In genomic region chr10:104416851-104417250, GRCh38 we compare ENCODE assay signal across 13 cellular contexts.
DNase-seq lines count a peak whose midpoint lies in the region; ATAC-seq and TF ChIP-seq lines count a peak whose summit lies in the region.
"Had no signal": no experiment of that assay in that cellular context is flagged by ENCODE, and none has a peak within 500 bp of the region (broad histone marks: within the 10 kb centered on the region; RNA-seq: fewer than 3 reads in every experiment).

No MANE protein-coding gene starts in this region.

- H3K27ac ChIP-seq in neutrophil (peak overlapping the region; percentile 94), GM23248 (no peak overlapping the region)
- H3K27ac ChIP-seq: C4-2B had no signal

- H3K9ac ChIP-seq in GM23248, result no peak overlapping the region

- in situ Hi-C loops in GM23248 (cut with MboI), result loop anchor here (25.0 kb wide), 1 partner anchor 495 kb away; no protein-coding TSS in a partner anchor

- H3K4me1 ChIP-seq in neutrophil (ENCODE audit: control insufficient read depth in 1 of 2, insufficient read depth in 1 of 2, low read depth in 1 of 2, low read length in 1 of 2) (peaks cover 47 to 55% of the 10 kb centered on the region in 2 experiments), GM23248 (ENCODE audit: insufficient read depth) (no peaks in the 10 kb centered on the region)
- H3K4me1 ChIP-seq: HAP-1 had no signal

- H3K9me2 ChIP-seq in GM23248 (ENCODE audit: insufficient read depth), result no peaks in the 10 kb centered on the region

- H3K27ac Mint-ChIP-seq in WTC11, result no peak overlapping the region
- H3K27ac Mint-ChIP-seq: B cell had no signal

- no peaks in the 10 kb centered on the region for H3K36me3 Mint-ChIP-seq in WTC11
- H3K36me3 Mint-ChIP-seq: CD4-positive, alpha-beta memory T cell had no signal

- no peak overlapping the region for H3K4me2 ChIP-seq in GM23248 (ENCODE audit: unreplicated experiment)

- H3K4me3 Mint-ChIP-seq in WTC11, result no peak overlapping the region
- H3K4me3 Mint-ChIP-seq: B cell; CD4-positive, alpha-beta memory T cell had no signal

- H3K27me3 ChIP-seq in neutrophil (no peaks in the 10 kb centered on the region), GM23248 (replicated peaks; ENCODE audit: insufficient read depth) (no peaks in the 10 kb centered on the region)

- peaks cover 9% of the 10 kb centered on the region for H3K9me3 Mint-ChIP-seq in WTC11

- peak; percentile 78 for ATAC-seq in WTC11

- CTCF ChIA-PET in WTC11 (lab: Charles Lee), result interaction anchor here (0.7 to 1.1 kb wide), 3 partner anchors 125 to 198 kb away, joined by 3 read pairs; no protein-coding TSS in a partner anchor

- H3F3A ChIP-seq in GM23248 (ENCODE audit: insufficient read depth), result no peaks in the 10 kb centered on the region

- POLR2A ChIA-PET in WTC11 (lab: Charles Lee), result no interaction called here

- no peaks in the 10 kb centered on the region for H3K9me3 ChIP-seq in neutrophil
- no peaks in the 10 kb centered on the region for H3K9me3 ChIP-seq in GM23248 (ENCODE audit: low read depth)
- H3K9me3 ChIP-seq: HAP-1 had no signal

- H3K36me3 ChIP-seq in neutrophil (no peaks in the 10 kb centered on the region), GM23248 (ENCODE audit: low read depth) (no peaks in the 10 kb centered on the region)
- H3K36me3 ChIP-seq: HAP-1 had no signal

- H3K27me3 Mint-ChIP-seq in WTC11 (ENCODE audit: low read depth), result no peaks in the 10 kb centered on the region

- H3K4me3 ChIP-seq in neutrophil (ENCODE audit: low read depth in 1 of 2, low read length in 1 of 2) (peak overlapping the region in 1 of 2 experiments; percentile 35), GM23248 (no peak overlapping the region)
- H3K4me3 ChIP-seq: HAP-1 had no signal

- 73 to 95% methylated on average over 1 of the region's 1 CpG for WGBS in GM23248 (ENCODE audit: low coverage in 1 of 2, low lambda C conversion rate in 2 of 2, missing lambda C conversion rate in 2 of 2), 2 experiments

- H4K20me1 ChIP-seq in GM23248 (ENCODE audit: insufficient read depth), result no peaks in the 10 kb centered on the region

- H3K4me1 Mint-ChIP-seq in WTC11, result peaks cover 19% of the 10 kb centered on the region
- H3K4me1 Mint-ChIP-seq: B cell; CD4-positive, alpha-beta memory T cell had no signal

- DNase-seq in ELF-1 (ENCODE audit: low read depth, low spot score), result peak; percentile 4
- DNase-seq in WTC11 (ENCODE audit: low spot score), result no peak
- peak; percentile 7 for DNase-seq in islet precursor cell
- DNase-seq in activated effector memory CD4-positive, alpha-beta T cell treated with anti-CD3 and anti-CD28 coated beads, Interleukin-2, amount 50 U/mL, for 16 hours, result no peak
- no peak for DNase-seq in stimulated activated CD4-positive, alpha-beta T cell treated with anti-CD3 and anti-CD28 coated beads, Interleukin-4, amount 100 ng/mL, for 1 hour
- no peak for DNase-seq in GM23248
- DNase-seq: CD4-positive, alpha-beta memory T cell; DMS79; IMR-90 had no signal

- TF ChIP-seq CTCF in WTC11 (IDR thresholded peaks at IDR 0.05) (no peak), neutrophil (IDR thresholded peaks at IDR 0.05) (no peak)

- H3K79me2 ChIP-seq in GM23248 (ENCODE audit: insufficient read depth), result no peaks in the 10 kb centered on the region

- H2AFZ ChIP-seq in GM23248, result no peak overlapping the region

TF ChIP-seq in WTC11, 78 proteins besides CTCF, POLR2A, EP300 and RAD21 (continues in another document):
- TF ChIP-seq CREB1 (CRISPR knock-in tag; IDR thresholded peaks at IDR 0.05) (no peak), CREM (CRISPR knock-in tag; IDR thresholded peaks at IDR 0.05) (no peak), GTF2I (CRISPR knock-in tag; conservative IDR thresholded peaks at IDR 0.05) (no peak), RELA (CRISPR knock-in tag; IDR thresholded peaks at IDR 0.05; ENCODE audit: borderline replicate concordance) (no peak), SMAD3 (CRISPR knock-in tag; IDR thresholded peaks at IDR 0.05; ENCODE audit: borderline replicate concordance) (no peak), ZNF416 (CRISPR knock-in tag; IDR thresholded peaks at IDR 0.05) (no peak), MAX (CRISPR knock-in tag; IDR thresholded peaks at IDR 0.05) (no peak), OVOL2 (CRISPR knock-in tag; IDR thresholded peaks at IDR 0.05; ENCODE audit: borderline replicate concordance) (no peak), ZNF219 (CRISPR knock-in tag; IDR thresholded peaks at IDR 0.05; ENCODE audit: borderline replicate concordance) (no peak), E2F4 (CRISPR knock-in tag; IDR thresholded peaks at IDR 0.05; ENCODE audit: borderline replicate concordance, low read depth) (no peak), HMGA2 (CRISPR knock-in tag; IDR thresholded peaks at IDR 0.05) (no peak), GABPB1 (CRISPR knock-in tag; IDR thresholded peaks at IDR 0.05) (no peak), JUN (CRISPR knock-in tag; IDR thresholded peaks at IDR 0.05) (no peak), NFATC4 (CRISPR knock-in tag; IDR thresholded peaks at IDR 0.05) (no peak), ZBTB43 (CRISPR knock-in tag; IDR thresholded peaks at IDR 0.05) (no peak)
- TF ChIP-seq, protein P1, sequence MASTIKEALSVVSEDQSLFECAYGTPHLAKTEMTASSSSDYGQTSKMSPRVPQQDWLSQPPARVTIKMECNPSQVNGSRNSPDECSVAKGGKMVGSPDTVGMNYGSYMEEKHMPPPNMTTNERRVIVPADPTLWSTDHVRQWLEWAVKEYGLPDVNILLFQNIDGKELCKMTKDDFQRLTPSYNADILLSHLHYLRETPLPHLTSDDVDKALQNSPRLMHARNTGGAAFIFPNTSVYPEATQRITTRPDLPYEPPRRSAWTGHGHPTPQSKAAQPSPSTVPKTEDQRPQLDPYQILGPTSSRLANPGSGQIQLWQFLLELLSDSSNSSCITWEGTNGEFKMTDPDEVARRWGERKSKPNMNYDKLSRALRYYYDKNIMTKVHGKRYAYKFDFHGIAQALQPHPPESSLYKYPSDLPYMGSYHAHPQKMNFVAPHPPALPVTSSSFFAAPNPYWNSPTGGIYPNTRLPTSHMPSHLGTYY (CRISPR knock-in tag; IDR thresholded peaks at IDR 0.05), result no peak
- TF ChIP-seq, protein P2, sequence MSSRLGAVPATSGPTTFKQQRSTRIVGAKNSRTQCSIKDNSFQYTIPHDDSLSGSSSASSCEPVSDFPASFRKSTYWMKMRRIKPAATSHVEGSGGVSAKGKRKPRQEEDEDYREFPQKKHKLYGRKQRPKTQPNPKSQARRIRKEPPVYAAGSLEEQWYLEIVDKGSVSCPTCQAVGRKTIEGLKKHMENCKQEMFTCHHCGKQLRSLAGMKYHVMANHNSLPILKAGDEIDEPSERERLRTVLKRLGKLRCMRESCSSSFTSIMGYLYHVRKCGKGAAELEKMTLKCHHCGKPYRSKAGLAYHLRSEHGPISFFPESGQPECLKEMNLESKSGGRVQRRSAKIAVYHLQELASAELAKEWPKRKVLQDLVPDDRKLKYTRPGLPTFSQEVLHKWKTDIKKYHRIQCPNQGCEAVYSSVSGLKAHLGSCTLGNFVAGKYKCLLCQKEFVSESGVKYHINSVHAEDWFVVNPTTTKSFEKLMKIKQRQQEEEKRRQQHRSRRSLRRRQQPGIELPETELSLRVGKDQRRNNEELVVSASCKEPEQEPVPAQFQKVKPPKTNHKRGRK (CRISPR knock-in tag; IDR thresholded peaks at IDR 0.05; ENCODE audit: borderline replicate concordance), result no peak
- TF ChIP-seq, protein P3, sequence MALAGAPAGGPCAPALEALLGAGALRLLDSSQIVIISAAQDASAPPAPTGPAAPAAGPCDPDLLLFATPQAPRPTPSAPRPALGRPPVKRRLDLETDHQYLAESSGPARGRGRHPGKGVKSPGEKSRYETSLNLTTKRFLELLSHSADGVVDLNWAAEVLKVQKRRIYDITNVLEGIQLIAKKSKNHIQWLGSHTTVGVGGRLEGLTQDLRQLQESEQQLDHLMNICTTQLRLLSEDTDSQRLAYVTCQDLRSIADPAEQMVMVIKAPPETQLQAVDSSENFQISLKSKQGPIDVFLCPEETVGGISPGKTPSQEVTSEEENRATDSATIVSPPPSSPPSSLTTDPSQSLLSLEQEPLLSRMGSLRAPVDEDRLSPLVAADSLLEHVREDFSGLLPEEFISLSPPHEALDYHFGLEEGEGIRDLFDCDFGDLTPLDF (CRISPR knock-in tag; IDR thresholded peaks at IDR 0.05), result no peak

Comparison
In these comparisons a context has a peak if more than half of its experiments do, and no peak if none do; other contexts are left out.
1. DNase-seq: peak in ELF-1 (single experiment) and islet precursor cell (single experiment); none in WTC11 (single experiment), activated effector memory CD4-positive, alpha-beta T cell treated with anti-CD3 and anti-CD28 coated beads, Interleukin-2, amount 50 U/mL, for 16 hours (single experiment), stimulated activated CD4-positive, alpha-beta T cell treated with anti-CD3 and anti-CD28 coated beads, Interleukin-4, amount 100 ng/mL, for 1 hour (single experiment) and GM23248 (single experiment).